ENCODE assay signal across 1 cellular context in the genomic region with DNA sequence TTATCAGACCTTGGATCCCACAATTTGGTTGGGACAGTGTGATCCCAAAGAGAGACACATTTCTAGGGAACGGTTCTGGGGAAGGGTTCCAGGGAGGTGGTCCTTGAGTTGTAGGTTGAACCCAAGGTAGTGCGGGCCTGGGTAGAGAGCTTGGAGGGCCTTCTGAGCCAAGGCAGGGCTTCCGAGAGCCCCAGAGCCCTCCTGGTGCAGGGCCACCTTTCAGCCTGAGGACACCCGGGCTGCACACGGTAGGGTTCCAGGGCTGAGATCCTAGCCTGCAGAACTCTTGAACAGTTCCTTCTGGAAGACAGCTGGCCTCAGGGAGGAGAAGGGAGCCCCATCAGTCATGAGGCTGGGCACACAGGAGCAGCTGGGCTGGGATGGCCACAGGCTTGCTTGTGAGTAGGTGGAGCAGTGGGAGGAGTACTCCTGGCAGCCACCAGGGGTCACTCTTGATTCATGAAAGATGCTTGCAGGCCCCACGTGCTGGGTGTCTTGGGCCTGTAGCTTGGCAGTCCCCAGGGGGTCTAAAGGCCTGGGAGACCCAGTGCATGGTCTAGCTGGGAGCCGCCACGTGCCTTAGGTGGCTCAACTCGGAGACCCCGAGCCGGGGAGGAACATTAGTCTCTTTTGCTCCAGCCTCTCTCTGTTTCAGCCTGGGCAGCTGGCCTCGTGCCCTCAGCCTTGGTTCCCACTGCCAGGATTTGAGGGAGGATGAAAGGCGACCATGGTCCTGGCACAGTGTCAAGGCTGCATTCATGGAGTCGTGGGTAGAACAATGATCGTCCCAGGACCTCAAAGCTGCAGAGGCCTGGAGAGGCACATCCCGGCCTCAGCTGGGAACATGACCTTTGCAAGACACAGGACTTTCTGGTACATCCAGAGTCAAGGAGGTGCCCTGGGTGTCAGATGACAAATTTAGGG.
TF ChIP-seq lines count a peak whose summit lies in the region.

No MANE protein-coding gene starts in this region.

TF ChIP-seq in K562, 482 proteins besides CTCF, POLR2A, EP300 and RAD21 (continued from another document):
- no peak for TF ChIP-seq PATZ1 (CRISPR knock-in tag; IDR thresholded peaks at IDR 0.05; ENCODE audit: borderline replicate concordance)
